In the genomic region with DNA sequence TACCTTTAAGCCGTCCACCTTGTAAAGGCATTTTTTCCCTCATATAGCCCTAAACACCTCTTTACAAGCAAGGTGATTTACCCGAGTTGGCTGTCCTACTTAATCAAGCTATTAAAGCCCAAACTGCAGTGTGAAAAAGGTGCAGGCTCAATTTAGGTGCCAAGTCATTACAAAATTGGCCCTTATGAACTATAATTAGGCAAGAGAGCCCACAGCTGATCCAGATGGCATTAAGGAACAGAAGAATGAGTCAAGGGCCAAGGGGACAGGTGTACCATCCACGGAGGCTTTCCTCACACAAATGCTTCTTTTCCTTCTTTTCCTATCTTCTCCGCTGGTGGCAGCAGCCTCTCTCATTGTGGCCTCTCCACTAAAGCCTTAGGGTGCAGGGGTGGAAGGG, we compare ENCODE assay signal across 19 cellular contexts.
"Had no signal": no experiment of that assay in that cellular context is flagged by ENCODE, and none has a peak within 500 bp of the region (broad histone marks: within the 10 kb centered on the region; RNA-seq: fewer than 3 reads in every experiment).

No MANE protein-coding gene starts in this region.

- DNase-seq: hippocampal formation; kidney; left colon; left lung; lower lobe of right lung; mammary epithelial cell; mesenchymal stem cell; naive B cell; natural killer cell; nephron progenitor cell; occipital lobe; right lobe of liver; stimulated activated CD4-positive, alpha-beta T cell treated with anti-CD3 and anti-CD28 coated beads, Interleukin-1b, Interleukin-23, amount 100 ng/mL, for 48 hours; stimulated activated CD4-positive, alpha-beta T cell treated with anti-CD3 and anti-CD28 coated beads, Interleukin-2, amount 100 ng/mL, for 48 hours; stimulated activated CD4-positive, alpha-beta T cell treated with anti-CD3 and anti-CD28 coated beads, Interleukin-4, amount 100 ng/mL, for 4 hours; stimulated activated CD8-positive, alpha-beta memory T cell treated with anti-CD3 and anti-CD28 coated beads, Interleukin-4, amount 100 ng/mL, for 48 hours; stimulated activated naive CD4-positive, alpha-beta T cell treated with Interleukin-2 at 50 U/mL for 16 hours; stimulated activated naive CD8-positive, alpha-beta T cell treated with anti-CD3 and anti-CD28 coated beads, Interleukin-15, amount 100 ng/mL, for 72 hours; upper lobe of left lung had no signal
